In genomic region chr1:1942753-1943656, GRCh38 we compare ENCODE assay signal across 1 cellular context.
TF ChIP-seq lines count a peak whose summit lies in the region.

No MANE protein-coding gene starts in this region.

TF ChIP-seq in HepG2, 621 proteins besides CTCF, POLR2A, EP300 and RAD21 (continued from another document and continues in another):
- TF ChIP-seq LRRFIP1 (CRISPR knock-in tag; conservative IDR thresholded peaks at IDR 0.05), result no peak
- TF ChIP-seq MIXL1 (CRISPR knock-in tag; IDR thresholded peaks at IDR 0.05), result peak; percentile 58; the same call in 1 of the 2 replicates
- no peak for TF ChIP-seq ZNF652 (CRISPR knock-in tag; IDR thresholded peaks at IDR 0.05; ENCODE audit: borderline replicate concordance, low read depth)
- no peak for TF ChIP-seq POLR2AphosphoS2 (IDR thresholded peaks at IDR 0.05; ENCODE audit: low read depth, low read length)
- TF ChIP-seq ATF6 (CRISPR knock-in tag; conservative IDR thresholded peaks at IDR 0.05), result no peak
- TF ChIP-seq ZNF678 (CRISPR knock-in tag; IDR thresholded peaks at IDR 0.05), result no peak
- TF ChIP-seq ELF4 (CRISPR knock-in tag; IDR thresholded peaks at IDR 0.05; ENCODE audit: borderline replicate concordance), result 0 out of 2 replicates have a peak, but pooled peaks have one; percentile 68
- no peak; the same call in 1 of the 2 replicates for TF ChIP-seq ZNF891 (CRISPR knock-in tag; IDR thresholded peaks at IDR 0.05)
- no peak for TF ChIP-seq ZNF552 (CRISPR knock-in tag; IDR thresholded peaks at IDR 0.05; ENCODE audit: borderline replicate concordance)
- TF ChIP-seq SOX13 (IDR thresholded peaks at IDR 0.05), result peak; percentile 13; the same call in 1 of the 2 replicates
- peak in 1 of 2 experiments; percentile 55; a peak in 1 of 4 replicates for TF ChIP-seq SOX13 (CRISPR knock-in tag; conservative IDR thresholded peaks at IDR 0.05 in 1 of 2, IDR thresholded peaks at IDR 0.05 in 1 of 2)
- no peak for TF ChIP-seq SIN3B (IDR thresholded peaks at IDR 0.05; ENCODE audit: low read length)
- 0 out of 2 replicates have a peak, but pooled peaks have one; percentile 35 for TF ChIP-seq ZBTB44 (CRISPR knock-in tag; IDR thresholded peaks at IDR 0.05)
- no peak for TF ChIP-seq ZNF484 (CRISPR knock-in tag; IDR thresholded peaks at IDR 0.05; ENCODE audit: borderline replicate concordance, low read depth)
- peak; percentile 80; the same call in 1 of the 2 replicates for TF ChIP-seq ARNTL (CRISPR knock-in tag; IDR thresholded peaks at IDR 0.05)
- TF ChIP-seq ZFYVE20 (CRISPR knock-in tag; IDR thresholded peaks at IDR 0.05; ENCODE audit: borderline replicate concordance, low read depth), result no peak
- TF ChIP-seq ZBTB8A (CRISPR knock-in tag; IDR thresholded peaks at IDR 0.05; ENCODE audit: borderline replicate concordance, low read depth), result no peak
- no peak for TF ChIP-seq PLSCR1 (CRISPR knock-in tag; IDR thresholded peaks at IDR 0.05; ENCODE audit: borderline replicate concordance)
- TF ChIP-seq DNMT1 (CRISPR knock-in tag; IDR thresholded peaks at IDR 0.05), result no peak; the same call in 1 of the 2 replicates
- TF ChIP-seq HNRNPLL (IDR thresholded peaks at IDR 0.05; ENCODE audit: low read depth, low read length, poor library complexity, severe bottlenecking), result peak; percentile 51
- TF ChIP-seq NPAS2 (CRISPR knock-in tag; IDR thresholded peaks at IDR 0.05; ENCODE audit: borderline replicate concordance), result no peak
- peak; percentile 56; the same call in 1 of the 2 replicates for TF ChIP-seq FOXJ3 (CRISPR knock-in tag; IDR thresholded peaks at IDR 0.05; ENCODE audit: borderline replicate concordance)
- TF ChIP-seq MTF2 (CRISPR knock-in tag; IDR thresholded peaks at IDR 0.05; ENCODE audit: borderline replicate concordance), result no peak; the same call in none of the 2 replicates
- TF ChIP-seq ZNF446 (CRISPR knock-in tag; IDR thresholded peaks at IDR 0.05), result no peak
- TF ChIP-seq ZNF264 (CRISPR knock-in tag; IDR thresholded peaks at IDR 0.05), result no peak; the same call in 1 of the 2 replicates
- peak; percentile 74; the same call in 1 of the 2 replicates for TF ChIP-seq KLF15 (CRISPR knock-in tag; IDR thresholded peaks at IDR 0.05; ENCODE audit: borderline replicate concordance)
- TF ChIP-seq SP1 (IDR thresholded peaks at IDR 0.05), result no peak
- TF ChIP-seq SP1 (CRISPR knock-in tag; IDR thresholded peaks at IDR 0.05), result peak; percentile 71
- TF ChIP-seq TFDP2 (CRISPR knock-in tag; IDR thresholded peaks at IDR 0.05), result peak; percentile 83
- no peak for TF ChIP-seq SUZ12 (IDR thresholded peaks at IDR 0.05; ENCODE audit: low read depth, low read length)
- TF ChIP-seq MATR3 (CRISPR knock-in tag; IDR thresholded peaks at IDR 0.05), result no peak
- TF ChIP-seq SMAD1 (CRISPR knock-in tag; IDR thresholded peaks at IDR 0.05; ENCODE audit: borderline replicate concordance, low read depth), result no peak
- TF ChIP-seq NCOA2 (CRISPR knock-in tag; IDR thresholded peaks at IDR 0.05), result peak; percentile 45; the same call in 1 of the 2 replicates
- peak; percentile 50; the same call in 1 of the 2 replicates for TF ChIP-seq CBX5 (CRISPR knock-in tag; IDR thresholded peaks at IDR 0.05; ENCODE audit: borderline replicate concordance)
- TF ChIP-seq ZMAT3 (CRISPR knock-in tag; conservative IDR thresholded peaks at IDR 0.05), result peak; percentile 78
- TF ChIP-seq SMAD3 (CRISPR knock-in tag; IDR thresholded peaks at IDR 0.05), result peak; percentile 82
- no peak for TF ChIP-seq ZNF644 (CRISPR knock-in tag; IDR thresholded peaks at IDR 0.05; ENCODE audit: low read depth)
- no peak for TF ChIP-seq HMG20B (CRISPR knock-in tag; conservative IDR thresholded peaks at IDR 0.05)
- 0 out of 2 replicates have a peak, but pooled peaks have one; percentile 3 for TF ChIP-seq NCOA5 (CRISPR knock-in tag; IDR thresholded peaks at IDR 0.05)
- no peak for TF ChIP-seq GPN1 (CRISPR knock-in tag; IDR thresholded peaks at IDR 0.05; ENCODE audit: borderline replicate concordance)
- no peak for TF ChIP-seq DZIP1 (CRISPR knock-in tag; IDR thresholded peaks at IDR 0.05)
- peak; percentile 73 for TF ChIP-seq SRSF1 (optimal IDR thresholded peaks at IDR 0.05; ENCODE audit: low read depth, low read length)
- TF ChIP-seq ZNF646 (CRISPR knock-in tag; IDR thresholded peaks at IDR 0.05), result peak; percentile 73
- peak; percentile 90 for TF ChIP-seq HOXA3 (CRISPR knock-in tag; IDR thresholded peaks at IDR 0.05)
- TF ChIP-seq POLR2G (IDR thresholded peaks at IDR 0.05; ENCODE audit: low read depth, low read length), result peak; percentile 87
- no peak; the same call in 1 of the 2 replicates for TF ChIP-seq CC2D1A (CRISPR knock-in tag; IDR thresholded peaks at IDR 0.05)
- peak; percentile 75; the same call in 1 of the 2 replicates for TF ChIP-seq NAIF1 (CRISPR knock-in tag; IDR thresholded peaks at IDR 0.05; ENCODE audit: borderline replicate concordance)
- no peak for TF ChIP-seq E2F5 (CRISPR knock-in tag; conservative IDR thresholded peaks at IDR 0.05)
- no peak for TF ChIP-seq RFXAP (CRISPR knock-in tag; IDR thresholded peaks at IDR 0.05; ENCODE audit: borderline replicate concordance)
- no peak for TF ChIP-seq SNAI1 (CRISPR knock-in tag; IDR thresholded peaks at IDR 0.05; ENCODE audit: borderline replicate concordance)
